1 cellular context compared by ENCODE assay signal in the genomic region with DNA sequence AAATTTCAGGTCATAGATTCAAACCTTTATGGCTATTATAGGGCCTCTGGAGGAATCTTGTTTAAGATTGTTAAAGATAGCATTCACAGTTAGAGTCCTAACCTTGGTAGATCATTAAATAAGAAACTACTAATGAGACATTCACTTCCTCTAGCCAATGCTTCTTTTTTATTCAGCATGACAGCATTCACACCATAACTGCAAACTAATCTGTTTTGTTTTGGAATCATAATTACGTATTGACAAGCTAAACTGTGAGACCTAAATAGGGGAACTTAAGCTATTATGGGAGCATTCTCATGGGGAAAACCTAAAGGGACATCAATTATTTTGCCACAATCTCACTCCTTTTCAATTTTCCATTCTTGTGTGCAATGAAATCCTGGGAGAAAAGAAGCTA.
TF ChIP-seq lines count a peak whose summit lies in the region.

No MANE protein-coding gene starts in this region.

TF ChIP-seq in GM12878, 131 proteins besides CTCF, POLR2A, EP300 and RAD21:
- TF ChIP-seq IKZF2 (IDR thresholded peaks at IDR 0.05): peak; percentile 41 to 60; a peak in 2 of 4 replicates
- peak; percentile 74 for TF ChIP-seq ATF7 (IDR thresholded peaks at IDR 0.05; ENCODE audit: low read depth)
- TF ChIP-seq DPF2 (IDR thresholded peaks at IDR 0.05): peak; percentile 40; the same call in 1 of the 2 replicates
- TF ChIP-seq BMI1 (IDR thresholded peaks at IDR 0.05; ENCODE audit: borderline replicate concordance): peak; percentile 44
- TF ChIP-seq MTA3 (IDR thresholded peaks at IDR 0.05; ENCODE audit: borderline replicate concordance, low read length): no peak
- no peak for TF ChIP-seq SMAD5 (IDR thresholded peaks at IDR 0.05; ENCODE audit: low read depth)
- peak; percentile 39 for TF ChIP-seq IKZF1 (conservative IDR thresholded peaks at IDR 0.05)
- TF ChIP-seq MTA2 (IDR thresholded peaks at IDR 0.05; ENCODE audit: low read depth): peak; percentile 97
- TF ChIP-seq MEF2B (IDR thresholded peaks at IDR 0.05; ENCODE audit: partially characterized antibody, poor library complexity, severe bottlenecking): peak; percentile 69
- TF ChIP-seq MYB (IDR thresholded peaks at IDR 0.05; ENCODE audit: borderline replicate concordance, low read depth, low read length): no peak
- TF ChIP-seq ZNF217 (IDR thresholded peaks at IDR 0.05): 0 out of 2 replicates have a peak, but pooled peaks have one; percentile 32
- peak; percentile 32; the same call in 1 of the 2 replicates for TF ChIP-seq SPI1 (IDR thresholded peaks at IDR 0.05; ENCODE audit: borderline replicate concordance, insufficient read depth, low read depth, low read length)
TF ChIP-seq in GM12878: peak in this region for 9.
